14 cellular contexts compared by ENCODE assay signal in the genomic region with DNA sequence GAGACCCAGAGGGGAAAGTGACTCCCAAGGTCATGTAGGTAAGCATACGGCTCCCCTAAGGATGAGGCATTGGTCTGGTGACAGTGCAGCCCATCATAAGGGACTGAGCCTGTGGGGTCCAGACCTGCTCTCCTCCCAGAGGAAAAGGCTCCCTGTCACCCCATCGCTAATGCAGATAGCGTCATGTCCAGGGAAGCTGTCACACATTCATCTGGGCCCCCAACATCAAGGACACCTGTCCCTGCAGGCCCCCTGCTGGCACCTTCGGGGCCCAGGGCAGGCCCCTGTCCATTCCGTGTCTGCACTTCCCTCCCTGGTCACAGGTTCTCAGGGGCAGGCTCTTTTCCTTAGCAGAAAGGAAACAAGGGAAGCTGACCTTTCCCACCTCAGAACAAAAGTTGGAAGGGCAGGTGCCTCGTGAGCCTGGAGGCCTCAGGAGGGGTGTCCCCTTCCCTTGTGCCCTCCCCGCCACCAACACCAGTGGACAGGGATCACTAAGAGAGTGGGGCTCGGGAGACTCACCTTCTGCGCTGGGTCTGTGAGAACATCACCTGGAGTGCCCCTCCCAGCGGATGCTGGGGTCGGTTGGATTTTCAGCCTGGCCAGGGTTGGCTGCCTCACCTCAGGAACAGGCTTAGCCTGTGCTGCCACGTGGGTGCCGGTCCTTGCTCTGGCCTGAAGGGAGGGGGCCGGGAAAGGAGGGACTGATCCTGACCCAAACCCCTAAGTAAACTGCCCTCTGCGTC. TPM values are rescaled to one million over a fixed set of nuclear protein-coding genes. Genes with fewer than 3 reads are reported as not detected.
DNase-seq lines count a peak whose midpoint lies in the region; ATAC-seq and TF ChIP-seq lines count a peak whose summit lies in the region.
"Had no signal": no experiment of that assay in that cellular context is flagged by ENCODE, and none has a peak within 500 bp of the region (broad histone marks: within the 10 kb centered on the region; RNA-seq: fewer than 3 reads in every experiment).

No MANE protein-coding gene starts in this region.

- H3K4me3 ChIP-seq in naive thymus-derived CD4-positive, alpha-beta T cell (ENCODE audit: low read length): no peak overlapping the region
- H3K4me3 ChIP-seq in upper lobe of left lung: no peak overlapping the region
- H3K4me3 ChIP-seq: A549 had no signal

- intact Hi-C loops in activated naive CD4-positive, alpha-beta T cell treated with anti-CD3 and anti-CD28 coated beads for 36 hours (cut with micrococcal nuclease): no loop called here
- intact Hi-C loops in naive thymus-derived CD4-positive, alpha-beta T cell (cut with micrococcal nuclease): no loop called here
- intact Hi-C loops in head of caudate nucleus (cut with DNase I): no loop called here

- no peak for ATAC-seq in naive thymus-derived CD4-positive, alpha-beta T cell
- ATAC-seq in upper lobe of left lung (ENCODE audit: low FRiP score in 2 of 2) (no peak), GM18520 (IDR thresholded peaks at IDR 0.05; ENCODE audit: unreplicated experiment) (no peak)

- no peak for TF ChIP-seq POLR2A in upper lobe of left lung (IDR thresholded peaks at IDR 0.05)

- CTCF ChIA-PET in activated naive CD4-positive, alpha-beta T cell treated with anti-CD3 and anti-CD28 coated beads for 36 hours (lab: Charles Lee): interaction anchor here (0.8 to 2.7 kb wide), 4 partner anchors 11 to 75 kb away, joined by 3 to 8 read pairs (median 4); a partner anchor contains a TSS
- CTCF ChIA-PET in naive thymus-derived CD4-positive, alpha-beta T cell (lab: Charles Lee): interaction anchor here (1.7 kb wide), 1 partner anchor 13 kb away, joined by 4 read pairs; no protein-coding TSS in a partner anchor

- TF ChIP-seq CTCF in upper lobe of left lung (IDR thresholded peaks at IDR 0.05): no peak

- H3K27me3 Mint-ChIP-seq in activated naive CD4-positive, alpha-beta T cell treated with anti-CD3 and anti-CD28 coated beads for 36 hours (ENCODE audit: low read depth): no peaks in the 10 kb centered on the region
- H3K27me3 Mint-ChIP-seq in naive thymus-derived CD4-positive, alpha-beta T cell: no peaks in the 10 kb centered on the region

- WGBS in upper lobe of left lung, 2 donors: 45 to 65% methylated on average over 6 to 14 of the region's 15 CpGs

- H3K27me3 ChIP-seq in naive thymus-derived CD4-positive, alpha-beta T cell (ENCODE audit: control insufficient read depth in 2 of 2, insufficient read depth in 2 of 2, low read length in 2 of 2): no peaks in the 10 kb centered on the region
- H3K27me3 ChIP-seq in upper lobe of left lung: no peaks in the 10 kb centered on the region

- H3K9me3 Mint-ChIP-seq in activated naive CD4-positive, alpha-beta T cell treated with anti-CD3 and anti-CD28 coated beads for 36 hours: no peaks in the 10 kb centered on the region
- H3K9me3 Mint-ChIP-seq in naive thymus-derived CD4-positive, alpha-beta T cell: no peaks in the 10 kb centered on the region

- no peaks in the 10 kb centered on the region for H3K9me3 ChIP-seq in naive thymus-derived CD4-positive, alpha-beta T cell (ENCODE audit: control insufficient read depth in 2 of 3, low read length in 3 of 3)
- H3K9me3 ChIP-seq in upper lobe of left lung: no peaks in the 10 kb centered on the region
- H3K9me3 ChIP-seq: A549 had no signal

- peaks cover 10% of the 10 kb centered on the region for H3K36me3 Mint-ChIP-seq in activated naive CD4-positive, alpha-beta T cell treated with anti-CD3 and anti-CD28 coated beads for 36 hours (ENCODE audit: low read depth)
- H3K36me3 Mint-ChIP-seq in naive thymus-derived CD4-positive, alpha-beta T cell: peaks cover 0 to 17% (median 11%) of the 10 kb centered on the region in 5 donors

- H3K27ac ChIP-seq in naive thymus-derived CD4-positive, alpha-beta T cell (ENCODE audit: low read depth, low read length): peak overlapping the region; percentile 35
- H3K27ac ChIP-seq in upper lobe of left lung: peak overlapping the region; percentile 31 to 79 (median 66)

- peaks cover 0 to 83% (median 6%) of the 10 kb centered on the region in 3 experiments for H3K36me3 ChIP-seq in naive thymus-derived CD4-positive, alpha-beta T cell (ENCODE audit: control insufficient read depth in 2 of 3, insufficient read depth in 3 of 3, low read length in 3 of 3)
- peaks cover 0 to 59% (median 20%) of the 10 kb centered on the region in 4 donors for H3K36me3 ChIP-seq in upper lobe of left lung

- DNase-seq in activated naive CD4-positive, alpha-beta T cell treated with anti-CD3 and anti-CD28 coated beads for 36 hours: no peak
- DNase-seq in activated naive CD4-positive, alpha-beta T cell treated with Interleukin-2 at 50 U/mL for 16 hours: no peak
- DNase-seq in ecto neural progenitor cell (ENCODE audit: low spot score) (peak; percentile 53), upper lobe of left lung (no peak), NCI-H69 (lab: John Stamatoyannopoulos, UW) (no peak), head of caudate nucleus (no peak)
- no peak for DNase-seq in naive thymus-derived CD4-positive, alpha-beta T cell
- DNase-seq: activated T-cell treated with anti-CD3 and anti-CD28 coated beads, Interleukin-2, amount 50 U/mL, for 48 hours; cortex of kidney; GF-D8; MV-4-11; T-helper 9 cell had no signal

- peak overlapping the region; percentile 56 for H3K27ac Mint-ChIP-seq in activated naive CD4-positive, alpha-beta T cell treated with anti-CD3 and anti-CD28 coated beads for 36 hours
- H3K27ac Mint-ChIP-seq in naive thymus-derived CD4-positive, alpha-beta T cell: peak overlapping the region in 7 of 9 donors; percentile 31 to 68 (median 45)

- no peak overlapping the region for H3K4me3 Mint-ChIP-seq in activated naive CD4-positive, alpha-beta T cell treated with anti-CD3 and anti-CD28 coated beads for 36 hours
- H3K4me3 Mint-ChIP-seq in naive thymus-derived CD4-positive, alpha-beta T cell: no peak overlapping the region

- peaks cover 25% of the 10 kb centered on the region for H3K4me1 Mint-ChIP-seq in activated naive CD4-positive, alpha-beta T cell treated with anti-CD3 and anti-CD28 coated beads for 36 hours (ENCODE audit: low read depth)
- peaks cover 18 to 50% (median 26%) of the 10 kb centered on the region in 7 donors for H3K4me1 Mint-ChIP-seq in naive thymus-derived CD4-positive, alpha-beta T cell

- no peak for TF ChIP-seq EP300 in upper lobe of left lung (IDR thresholded peaks at IDR 0.05)

- POLR2A ChIA-PET in naive thymus-derived CD4-positive, alpha-beta T cell (lab: Charles Lee): interaction anchor here (1.7 kb wide), 1 partner anchor 14 kb away, joined by 5 read pairs; no protein-coding TSS in a partner anchor

- H3K4me1 ChIP-seq in naive thymus-derived CD4-positive, alpha-beta T cell (ENCODE audit: control insufficient read depth in 2 of 2, insufficient read depth in 2 of 2, low read length in 2 of 2): peaks cover 5 to 15% of the 10 kb centered on the region in 2 donors
- peaks cover 48 to 70% (median 62%) of the 10 kb centered on the region in 4 donors for H3K4me1 ChIP-seq in upper lobe of left lung

RNA-seq across cellular contexts. Expression of a gene that starts 38.2 kb away (rescaled TPM):
- total RNA-seq in activated naive CD4-positive, alpha-beta T cell treated with anti-CD3 and anti-CD28 coated beads for 36 hours: 100 to 1,000 TPM; 105 to 113 TPM
- 100 to 1,000 TPM in 4 of 5 experiments, 10 to 100 TPM in 1; 75.3 to 199 (median 113) TPM for total RNA-seq in naive thymus-derived CD4-positive, alpha-beta T cell
- polyA plus RNA-seq in naive thymus-derived CD4-positive, alpha-beta T cell: 10 to 100 TPM; 43.4 to 54.5 TPM
- 100 to 1,000 TPM in 5 of 6 donors, 10 to 100 TPM in 1; 97.9 to 168 (median 149) TPM for total RNA-seq in upper lobe of left lung

RNA-seq across cellular contexts. Expression of a gene that starts 54.6 kb away (rescaled TPM):
- 1,000 to 10,000 TPM; 2,241 to 2,332 TPM for total RNA-seq in activated naive CD4-positive, alpha-beta T cell treated with anti-CD3 and anti-CD28 coated beads for 36 hours
- total RNA-seq in naive thymus-derived CD4-positive, alpha-beta T cell: 1,000 to 10,000 TPM; 1,312 to 2,438 (median 1,877) TPM
- 1,000 to 10,000 TPM; 1,326 to 1,996 TPM for polyA plus RNA-seq in naive thymus-derived CD4-positive, alpha-beta T cell
- total RNA-seq in upper lobe of left lung: 1,000 to 10,000 TPM in 4 of 6 donors, 100 to 1,000 TPM in 2; 542 to 1,288 (median 1,062) TPM

RNA-seq across cellular contexts. Expression of a gene that starts 59.1 kb away (rescaled TPM):
- total RNA-seq in activated naive CD4-positive, alpha-beta T cell treated with anti-CD3 and anti-CD28 coated beads for 36 hours: under 1 TPM; 0.14 to 0.15 TPM
- total RNA-seq in naive thymus-derived CD4-positive, alpha-beta T cell: not detected
- polyA plus RNA-seq in naive thymus-derived CD4-positive, alpha-beta T cell: not detected
- not detected for total RNA-seq in upper lobe of left lung
